11 cellular contexts compared by ENCODE assay signal in genomic region chr7:92075455-92076158, GRCh38. TPM values are rescaled to one million over a fixed set of nuclear protein-coding genes. Genes with fewer than 3 reads are reported as not detected.
DNase-seq lines count a peak whose midpoint lies in the region; ATAC-seq and FAIRE-seq lines count a peak whose summit lies in the region.
"Had no signal": no experiment of that assay in that cellular context is flagged by ENCODE, and none has a peak within 500 bp of the region (broad histone marks: within the 10 kb centered on the region; RNA-seq: fewer than 3 reads in every experiment).

No MANE protein-coding gene starts in this region.

- peak; percentile 63 for FAIRE-seq in GM18507 (lab: Jason Lieb, UNC)

- DNase-seq in GM18507 (ENCODE audit: extremely low spot score, insufficient read length, low read depth) (peak; percentile 4), epithelial cell of prostate (ENCODE audit: low read depth, low spot score) (no peak), midbrain (lab: John Stamatoyannopoulos, UW) (no peak), pons (ENCODE audit: low spot score) (no peak), NCI-H510A (lab: John Stamatoyannopoulos, UW) (no peak), cerebellum (ENCODE audit: low spot score) (no peak)
- DNase-seq: activated naive CD4-positive, alpha-beta T cell treated with anti-CD3 and anti-CD28 coated beads for 36 hours; effector CD8-positive, alpha-beta T cell; NCI-H446 had no signal

- H3K27ac ChIP-seq in epithelial cell of prostate, result peak overlapping the region; percentile 89

- ATAC-seq in GM19463 (IDR thresholded peaks at IDR 0.05; ENCODE audit: unreplicated experiment) (peak; percentile 94), HG03045 (IDR thresholded peaks at IDR 0.05; ENCODE audit: unreplicated experiment) (peak; percentile 72)

RNA-seq across cellular contexts. Expression of gene CYP51A1, which starts 58.7 kb away (rescaled TPM):
- total RNA-seq in cerebellum, result 126 TPM
